25 cellular contexts compared by ENCODE assay signal in the genomic region with DNA sequence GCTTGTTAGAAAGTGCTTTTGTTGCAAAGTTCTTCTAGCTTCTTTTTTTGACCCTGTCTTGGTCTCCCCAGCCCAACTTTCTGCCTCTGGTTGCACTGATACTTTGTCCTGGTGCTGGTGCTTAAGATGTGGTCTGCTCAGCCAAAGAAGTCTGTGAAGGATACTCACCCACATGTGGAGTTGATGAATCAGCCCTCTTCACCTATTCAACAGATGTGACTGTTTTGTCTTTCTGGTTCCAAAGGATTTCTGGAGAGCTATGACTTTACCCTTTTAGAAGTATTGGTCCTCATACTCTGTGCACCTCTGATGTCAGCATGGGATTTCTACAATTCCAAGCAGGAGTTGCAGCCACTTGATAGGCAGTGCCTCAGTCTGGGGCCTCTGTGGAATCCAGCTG.
DNase-seq lines count a peak whose midpoint lies in the region; ATAC-seq and TF ChIP-seq lines count a peak whose summit lies in the region.
"Had no signal": no experiment of that assay in that cellular context is flagged by ENCODE, and none has a peak within 500 bp of the region (broad histone marks: within the 10 kb centered on the region; RNA-seq: fewer than 3 reads in every experiment).

No MANE protein-coding gene starts in this region.

- ATAC-seq in activated naive CD4-positive, alpha-beta T cell treated with anti-CD3 and anti-CD28 coated beads, Interleukin-2, amount 50 U/mL, for 72 hours = peak; percentile 46 to 51
- ATAC-seq in HG02884 (IDR thresholded peaks at IDR 0.05; ENCODE audit: unreplicated experiment) = no peak
- no peak for ATAC-seq in activated CD4-positive, CD25-positive, alpha-beta regulatory T cell treated with anti-CD3 and anti-CD28 coated beads, Interleukin-2, amount 50 U/mL, for 24 hours
- ATAC-seq: left cardiac atrium had no signal

- H3K9me3 Mint-ChIP-seq in activated naive CD4-positive, alpha-beta T cell treated with anti-CD3 and anti-CD28 coated beads, Interleukin-2, amount 50 U/mL, for 72 hours = no peaks in the 10 kb centered on the region
- no peaks in the 10 kb centered on the region for H3K9me3 Mint-ChIP-seq in HFFc6
- H3K9me3 Mint-ChIP-seq in stimulated activated naive CD8-positive, alpha-beta T cell treated with anti-CD3 and anti-CD28 coated beads, Interleukin-15, Interleukin-2, amounts not matched to agents 100 ng/mL and 50 ng/mL, for 24 hours = no peaks in the 10 kb centered on the region
- H3K9me3 Mint-ChIP-seq: memory B cell, neural progenitor cell had no signal

- peak overlapping the region; percentile 65 to 76 for H3K27ac Mint-ChIP-seq in activated naive CD4-positive, alpha-beta T cell treated with anti-CD3 and anti-CD28 coated beads, Interleukin-2, amount 50 U/mL, for 72 hours
- peak overlapping the region; percentile 32; the same call in 1 of the 2 replicates for H3K27ac Mint-ChIP-seq in HFFc6
- H3K27ac Mint-ChIP-seq in stimulated activated naive CD8-positive, alpha-beta T cell treated with anti-CD3 and anti-CD28 coated beads, Interleukin-15, Interleukin-2, amounts not matched to agents 100 ng/mL and 50 ng/mL, for 24 hours = peak overlapping the region; percentile 65
- H3K27ac Mint-ChIP-seq: neural progenitor cell had no signal

- H3K27me3 Mint-ChIP-seq in HFFc6 (ENCODE audit: insufficient read depth) = peaks cover 5% of the 10 kb centered on the region
- H3K27me3 Mint-ChIP-seq in stimulated activated naive CD8-positive, alpha-beta T cell treated with anti-CD3 and anti-CD28 coated beads, Interleukin-15, Interleukin-2, amounts not matched to agents 100 ng/mL and 50 ng/mL, for 24 hours = no peaks in the 10 kb centered on the region
- H3K27me3 Mint-ChIP-seq: memory B cell had no signal

- DNase-seq in activated naive CD4-positive, alpha-beta T cell treated with anti-CD3 and anti-CD28 coated beads, Interleukin-2, amount 50 U/mL, for 72 hours (ENCODE audit: low spot score in 2 of 2) = no peak
- DNase-seq in activated naive CD4-positive, alpha-beta T cell treated with anti-CD3 and anti-CD28 coated beads, Interleukin-2, amount 50 U/mL, for 16 hours = no peak
- DNase-seq in HFFc6 (no peak), fibroblast of mammary gland (ENCODE audit: low read depth) (peak; percentile 64), GM19240 (ENCODE audit: insufficient read length, low spot score) (no peak)
- DNase-seq: activated gamma-delta T cell treated with Interleukin-2 at 50 U/mL for 16 hours; activated T-cell treated with anti-CD3 and anti-CD28 coated beads, Interleukin-2, amount 50 U/mL, for 1 hour; amniotic stem cell; DMS53; GF-D8; HCEC 1CT; hypothalamus; left cardiac atrium; NCI-H1694; NCI-H2171; NCI-H82; SIG-M5; stimulated activated CD4-positive, alpha-beta T cell treated with anti-CD3 and anti-CD28 coated beads, Interleukin-1b, Interleukin-23, amount 100 ng/mL, for 48 hours had no signal

- peaks cover 14 to 16% of the 10 kb centered on the region in 2 donors for H3K36me3 Mint-ChIP-seq in activated naive CD4-positive, alpha-beta T cell treated with anti-CD3 and anti-CD28 coated beads, Interleukin-2, amount 50 U/mL, for 72 hours
- peaks cover 37% of the 10 kb centered on the region for H3K36me3 Mint-ChIP-seq in HFFc6 (ENCODE audit: low read depth)
- peaks cover 75% of the 10 kb centered on the region for H3K36me3 Mint-ChIP-seq in stimulated activated naive CD8-positive, alpha-beta T cell treated with anti-CD3 and anti-CD28 coated beads, Interleukin-15, Interleukin-2, amounts not matched to agents 100 ng/mL and 50 ng/mL, for 24 hours (ENCODE audit: low read depth)

- no peak overlapping the region for H3K4me3 ChIP-seq in fibroblast of mammary gland (ENCODE audit: control insufficient read depth, low read depth, low read length)
- H3K4me3 ChIP-seq: neural progenitor cell, smooth muscle cell, tibial nerve had no signal

- peaks cover 59% of the 10 kb centered on the region for H3K4me1 Mint-ChIP-seq in HFFc6 (ENCODE audit: low read depth)
- peaks cover 9% of the 10 kb centered on the region for H3K4me1 Mint-ChIP-seq in stimulated activated naive CD8-positive, alpha-beta T cell treated with anti-CD3 and anti-CD28 coated beads, Interleukin-15, Interleukin-2, amounts not matched to agents 100 ng/mL and 50 ng/mL, for 24 hours (ENCODE audit: low read depth)
- H3K4me1 Mint-ChIP-seq: memory B cell, neural progenitor cell had no signal

- H3K4me3 Mint-ChIP-seq in HFFc6 = no peak overlapping the region
- H3K4me3 Mint-ChIP-seq in stimulated activated naive CD8-positive, alpha-beta T cell treated with anti-CD3 and anti-CD28 coated beads, Interleukin-15, Interleukin-2, amounts not matched to agents 100 ng/mL and 50 ng/mL, for 24 hours = no peak overlapping the region
- H3K4me3 Mint-ChIP-seq: memory B cell, neural progenitor cell had no signal

- TF ChIP-seq CTCF in HFFc6 (IDR thresholded peaks at IDR 0.05) = no peak
- no peak for TF ChIP-seq CTCF in fibroblast of mammary gland (conservative IDR thresholded peaks at IDR 0.05; ENCODE audit: control insufficient read depth, insufficient read depth, low read depth, low read length)

Comparison
In these comparisons a context has a peak if more than half of its experiments do, and no peak if none do; other contexts are left out.
1. ATAC-seq: peak in activated naive CD4-positive, alpha-beta T cell treated with anti-CD3 and anti-CD28 coated beads, Interleukin-2, amount 50 U/mL, for 72 hours (2 of 2); none in HG02884 (single experiment) and activated CD4-positive, CD25-positive, alpha-beta regulatory T cell treated with anti-CD3 and anti-CD28 coated beads, Interleukin-2, amount 50 U/mL, for 24 hours (0 of 2).
2. Peak in every context shown above with its lines, with median percentiles within 50 percentile points of each other: H3K27ac Mint-ChIP-seq.